ENCODE assay signal across 32 cellular contexts in genomic region chr5:172334641-172335040, GRCh38.
"Had no signal": no experiment of that assay in that cellular context is flagged by ENCODE, and none has a peak within 500 bp of the region (broad histone marks: within the 10 kb centered on the region; RNA-seq: fewer than 3 reads in every experiment).

No MANE protein-coding gene starts in this region.

- H3K27ac ChIP-seq: cardiac muscle cell, PC-9, VCaP had no signal

- H2AFZ ChIP-seq: PC-9 had no signal

- H3K9me3 Mint-ChIP-seq: activated CD4-positive, alpha-beta memory T cell treated with anti-CD3 and anti-CD28 coated beads, Interleukin-2, amount 10 ng/mL, durations not matched to agents 7 days and 5 days; activated naive CD8-positive, alpha-beta T cell treated with anti-CD3 and anti-CD28 coated beads for 36 hours; central memory CD8-positive, alpha-beta T cell; T-cell had no signal

- H3K36me3 ChIP-seq: cardiac muscle cell had no signal

- H3K27me3 Mint-ChIP-seq: activated CD4-positive, alpha-beta memory T cell treated with anti-CD3 and anti-CD28 coated beads, Interleukin-2, amount 10 ng/mL, durations not matched to agents 7 days and 5 days; activated naive CD8-positive, alpha-beta T cell treated with anti-CD3 and anti-CD28 coated beads for 36 hours had no signal

- H3K4me2 ChIP-seq: PC-9 had no signal

- H3K27ac Mint-ChIP-seq: activated CD4-positive, alpha-beta memory T cell treated with anti-CD3 and anti-CD28 coated beads, Interleukin-2, amount 10 ng/mL, durations not matched to agents 7 days and 5 days; activated CD8-positive, alpha-beta memory T cell treated with anti-CD3 and anti-CD28 coated beads, Interleukin-2, amount 10 ng/mL, durations not matched to agents 7 days and 5 days; activated naive CD8-positive, alpha-beta T cell treated with anti-CD3 and anti-CD28 coated beads for 36 hours; T-cell; T-helper 17 cell had no signal

- H3K36me3 Mint-ChIP-seq: activated CD8-positive, alpha-beta memory T cell treated with anti-CD3 and anti-CD28 coated beads, Interleukin-2, amount 10 ng/mL, durations not matched to agents 7 days and 5 days; activated naive CD8-positive, alpha-beta T cell treated with anti-CD3 and anti-CD28 coated beads for 36 hours; T-cell had no signal

- H3K27me3 ChIP-seq: cardiac muscle cell had no signal

- H3K4me3 ChIP-seq: cardiac muscle cell, PC-9 had no signal

- ATAC-seq: activated CD8-positive, alpha-beta memory T cell treated with anti-CD3 and anti-CD28 coated beads, Interleukin-2, amount 10 ng/mL, durations not matched to agents 7 days and 5 days; Right ventricle myocardium inferior; SK-N-SH treated with all-trans-retinoic acid at 6 μM for 48 hours; T-cell; T-helper 17 cell had no signal

- FAIRE-seq: RCC 7860 had no signal

- H3K4me3 Mint-ChIP-seq: activated CD4-positive, alpha-beta memory T cell treated with anti-CD3 and anti-CD28 coated beads, Interleukin-2, amount 10 ng/mL, durations not matched to agents 7 days and 5 days; activated CD8-positive, alpha-beta memory T cell treated with anti-CD3 and anti-CD28 coated beads, Interleukin-2, amount 10 ng/mL, durations not matched to agents 7 days and 5 days; activated naive CD8-positive, alpha-beta T cell treated with anti-CD3 and anti-CD28 coated beads for 36 hours; central memory CD8-positive, alpha-beta T cell; T-cell; T-helper 17 cell had no signal

- H3K4me1 Mint-ChIP-seq: activated CD4-positive, alpha-beta memory T cell treated with anti-CD3 and anti-CD28 coated beads, Interleukin-2, amount 10 ng/mL, durations not matched to agents 7 days and 5 days; activated CD8-positive, alpha-beta memory T cell treated with anti-CD3 and anti-CD28 coated beads, Interleukin-2, amount 10 ng/mL, durations not matched to agents 7 days and 5 days; activated naive CD8-positive, alpha-beta T cell treated with anti-CD3 and anti-CD28 coated beads for 36 hours; central memory CD8-positive, alpha-beta T cell; T-cell had no signal

- DNase-seq: activated CD4-positive, alpha-beta T cell treated with anti-CD3 and anti-CD28 coated beads for 1 hour; activated CD4-positive, CD25-positive, alpha-beta regulatory T cell; activated CD8-positive, alpha-beta memory T cell treated with anti-CD3 and anti-CD28 coated beads for 24 hours; activated CD8-positive, alpha-beta memory T cell treated with anti-CD3 and anti-CD28 coated beads, Interleukin-2, amount 10 ng/mL, durations not matched to agents 7 days and 5 days; activated CD8-positive, alpha-beta memory T cell treated with anti-CD3 and anti-CD28 coated beads, Interleukin-2, amount 50 U/mL, for 48 hours; activated effector memory CD4-positive, alpha-beta T cell treated with anti-CD3 and anti-CD28 coated beads, Interleukin-2, amount 50 U/mL, for 16 hours; activated naive CD4-positive, alpha-beta T cell; activated naive CD4-positive, alpha-beta T cell treated with anti-CD3 and anti-CD28 coated beads, Interleukin-2, amount 50 U/mL, for 16 hours; amniotic stem cell; aorta; NCI-H1105; NCI-H1417 treated with DMSO at 0.1 percent for 48 hours; NCI-H187 treated with DMSO at 0.1 percent for 48 hours; NCI-H2081; NCI-H2171 treated with DMSO at 0.1 percent for 48 hours; NCI-H2227 treated with DMSO at 0.1 percent for 48 hours; NCI-H446; NCI-H510A treated with DMSO at 0.1 percent for 48 hours; NCI-H526 treated with DMSO at 0.1 percent for 48 hours; NCI-H774; PC-9; SIG-M5; T-cell; T-helper 17 cell had no signal
